In the genomic region with DNA sequence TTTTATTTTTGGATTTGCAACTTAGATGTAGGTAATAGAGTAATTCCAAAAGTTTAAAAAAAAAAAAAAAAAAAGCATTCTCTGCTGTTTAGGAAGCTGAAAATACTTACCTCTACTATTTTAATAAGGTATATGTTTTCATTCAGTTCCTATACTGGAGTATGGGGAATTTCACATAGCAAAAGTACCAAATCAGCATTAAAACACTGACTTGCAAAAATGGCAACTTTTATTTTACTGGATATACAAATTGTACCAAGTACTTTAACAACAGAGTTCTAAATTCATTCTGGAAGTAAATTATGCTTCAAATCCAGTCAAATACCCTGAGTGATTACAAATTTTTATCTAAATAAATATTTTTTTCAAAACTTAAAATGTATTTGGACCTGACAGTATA, we compare ENCODE assay signal across 17 cellular contexts.
A peak's percentile ranks its signal among the peaks of the same experiment; 100 is the strongest.
DNase-seq lines count a peak whose midpoint lies in the region; ATAC-seq and TF ChIP-seq lines count a peak whose summit lies in the region.
"Had no signal": no experiment of that assay in that cellular context is flagged by ENCODE, and none has a peak within 500 bp of the region (broad histone marks: within the 10 kb centered on the region; RNA-seq: fewer than 3 reads in every experiment).

No MANE protein-coding gene starts in this region.

- no peaks in the 10 kb centered on the region for H3K4me1 Mint-ChIP-seq in CD8-positive, alpha-beta T cell (ENCODE audit: low read depth)

- H3K9me2 ChIP-seq in Loucy (replicated peaks; ENCODE audit: low read depth, low read length) = no peaks in the 10 kb centered on the region

- intact Hi-C loops in CD8-positive, alpha-beta T cell (cut with DNase I, micrococcal nuclease) = no loop called here

- DNase-seq in epithelial cell of prostate (ENCODE audit: low read depth, low spot score) (no peak), DMS153 treated with DMSO at 0.1 percent for 48 hours (lab: John Stamatoyannopoulos, UW; ENCODE audit: unreplicated experiment) (no peak), NCI-H446 treated with DMSO at 0.1 percent for 48 hours (lab: John Stamatoyannopoulos, UW) (no peak)
- no peak for DNase-seq in CD8-positive, alpha-beta T cell
- DNase-seq in effector CD4-positive, alpha-beta T cell = no peak
- DNase-seq: activated CD8-positive, alpha-beta T cell treated with anti-CD3 and anti-CD28 coated beads, Interleukin-2, amount 10 ng/mL, durations not matched to agents 7 days and 5 days; activated gamma-delta T cell; DMS53; effector memory CD8-positive, alpha-beta T cell; NCI-H187; NCI-H526 treated with DMSO at 0.1 percent for 48 hours; SHP77 treated with DMSO at 0.1 percent for 48 hours had no signal

- H3K4me1 ChIP-seq in ACC112 (ENCODE audit: control insufficient read depth, insufficient read depth, low read length, unreplicated experiment) (peaks cover 55% of the 10 kb centered on the region), Loucy (ENCODE audit: insufficient read depth, low read length, poor library complexity, severe bottlenecking) (peaks cover 29% of the 10 kb centered on the region), parathyroid adenoma (peaks cover 17% of the 10 kb centered on the region)
- H3K4me1 ChIP-seq in CD8-positive, alpha-beta T cell (ENCODE audit: insufficient read depth, low read length) = no peaks in the 10 kb centered on the region
- H3K4me1 ChIP-seq: body of pancreas had no signal

- no peaks in the 10 kb centered on the region for H3K27me3 ChIP-seq in ACC112 (ENCODE audit: insufficient read depth, low read length)
- no peaks in the 10 kb centered on the region for H3K27me3 ChIP-seq in Loucy (ENCODE audit: insufficient read depth, low read length, poor library complexity, severe bottlenecking)
- H3K27me3 ChIP-seq in parathyroid adenoma (ENCODE audit: control insufficient read depth, insufficient read depth, low read length) = no peaks in the 10 kb centered on the region
- H3K27me3 ChIP-seq in CD8-positive, alpha-beta T cell (ENCODE audit: insufficient read depth, low read length) = no peaks in the 10 kb centered on the region
- H3K27me3 ChIP-seq: body of pancreas, neutrophil had no signal

- no peak overlapping the region for H3K9ac ChIP-seq in Loucy (ENCODE audit: low read depth, low read length, poor library complexity, severe bottlenecking)
- no peak overlapping the region for H3K9ac ChIP-seq in parathyroid adenoma

- H3K4me2 ChIP-seq in Loucy (ENCODE audit: low read depth, low read length, poor library complexity, severe bottlenecking) = peak overlapping the region; percentile 44
- peak overlapping the region; percentile 6 for H3K4me2 ChIP-seq in parathyroid adenoma (ENCODE audit: low read length)

- POLR2A ChIA-PET in CD8-positive, alpha-beta T cell (lab: Charles Lee) = no interaction called here

- H3K4me3 ChIP-seq in ACC112 (ENCODE audit: low read depth, low read length) = peak overlapping the region; percentile 60
- no peak overlapping the region for H3K4me3 ChIP-seq in Loucy (ENCODE audit: low read length, poor library complexity, severe bottlenecking)
- no peak overlapping the region for H3K4me3 ChIP-seq in parathyroid adenoma (ENCODE audit: low read depth, low read length)
- no peak overlapping the region for H3K4me3 ChIP-seq in CD8-positive, alpha-beta T cell (ENCODE audit: low read depth, low read length)
- H3K4me3 ChIP-seq: body of pancreas had no signal

- H2AFZ ChIP-seq in ACC112 (ENCODE audit: low read length, unreplicated experiment) (peak overlapping the region; percentile 26), Loucy (ENCODE audit: low read length) (no peak overlapping the region), parathyroid adenoma (no peak overlapping the region)

- no peaks in the 10 kb centered on the region for H3K9me3 Mint-ChIP-seq in CD8-positive, alpha-beta T cell
- H3K9me3 Mint-ChIP-seq: effector memory CD8-positive, alpha-beta T cell had no signal

- H3F3A ChIP-seq in Loucy (ENCODE audit: low read depth) = no peaks in the 10 kb centered on the region

- H3K36me3 ChIP-seq in ACC112 (ENCODE audit: insufficient read depth, low read length) (no peaks in the 10 kb centered on the region), Loucy (ENCODE audit: insufficient read depth, low read length) (no peaks in the 10 kb centered on the region), parathyroid adenoma (ENCODE audit: control insufficient read depth, insufficient read depth, low read length) (no peaks in the 10 kb centered on the region)
- no peaks in the 10 kb centered on the region for H3K36me3 ChIP-seq in CD8-positive, alpha-beta T cell (ENCODE audit: insufficient read depth, low read length)
- H3K36me3 ChIP-seq: neutrophil had no signal

- H4K20me1 ChIP-seq in Loucy (ENCODE audit: insufficient read depth, low read length, poor library complexity, severe bottlenecking) = no peaks in the 10 kb centered on the region

- H3K27ac ChIP-seq in ACC112 (ENCODE audit: low read depth, low read length) (peak overlapping the region; percentile 98), epithelial cell of prostate (peak overlapping the region; percentile 33), parathyroid adenoma (peak overlapping the region; percentile 83)
- no peak overlapping the region for H3K27ac ChIP-seq in CD8-positive, alpha-beta T cell (ENCODE audit: low read depth, low read length)
- H3K27ac ChIP-seq: neutrophil had no signal

- H3K27ac Mint-ChIP-seq in CD8-positive, alpha-beta T cell = no peak overlapping the region
- H3K27ac Mint-ChIP-seq: activated CD8-positive, alpha-beta T cell treated with anti-CD3 and anti-CD28 coated beads, Interleukin-2, amount 10 ng/mL, durations not matched to agents 7 days and 5 days; effector memory CD8-positive, alpha-beta T cell had no signal

- H3K79me2 ChIP-seq in ACC112 (ENCODE audit: control insufficient read depth, insufficient read depth, low read length, unreplicated experiment) = peaks cover 30% of the 10 kb centered on the region
- peaks cover 14% of the 10 kb centered on the region; the same call in 1 of the 2 replicates for H3K79me2 ChIP-seq in Loucy (ENCODE audit: insufficient read depth, low read length)
- H3K79me2 ChIP-seq in parathyroid adenoma = no peaks in the 10 kb centered on the region

- no peak for ATAC-seq in CD8-positive, alpha-beta T cell
- ATAC-seq: activated CD8-positive, alpha-beta T cell treated with anti-CD3 and anti-CD28 coated beads, Interleukin-2, amount 10 ng/mL, durations not matched to agents 7 days and 5 days; effector memory CD8-positive, alpha-beta T cell had no signal

- no peak for TF ChIP-seq CTCF in Loucy (conservative IDR thresholded peaks at IDR 0.05; ENCODE audit: low read length)
- no peak for TF ChIP-seq CTCF in parathyroid adenoma (IDR thresholded peaks at IDR 0.05)
- no peak for TF ChIP-seq CTCF in CD8-positive, alpha-beta T cell (IDR thresholded peaks at IDR 0.05)

- H3K36me3 Mint-ChIP-seq in CD8-positive, alpha-beta T cell = no peaks in the 10 kb centered on the region

- H3K9me3 ChIP-seq in Loucy (ENCODE audit: insufficient read depth, low read depth, low read length) = no peaks in the 10 kb centered on the region
- H3K9me3 ChIP-seq in parathyroid adenoma (ENCODE audit: control insufficient read depth, low read length) = no peaks in the 10 kb centered on the region
- H3K9me3 ChIP-seq in CD8-positive, alpha-beta T cell (ENCODE audit: low read length) = no peaks in the 10 kb centered on the region
- H3K9me3 ChIP-seq: body of pancreas, neutrophil had no signal

- no peaks in the 10 kb centered on the region for H3K27me3 Mint-ChIP-seq in CD8-positive, alpha-beta T cell (ENCODE audit: low read depth)
- H3K27me3 Mint-ChIP-seq: effector memory CD8-positive, alpha-beta T cell had no signal

- H3K4me3 Mint-ChIP-seq in CD8-positive, alpha-beta T cell = no peak overlapping the region
- H3K4me3 Mint-ChIP-seq: activated CD8-positive, alpha-beta T cell treated with anti-CD3 and anti-CD28 coated beads, Interleukin-2, amount 10 ng/mL, durations not matched to agents 7 days and 5 days; effector memory CD8-positive, alpha-beta T cell had no signal

- CTCF ChIA-PET in CD8-positive, alpha-beta T cell (lab: Charles Lee) = no interaction called here
